ENCODE assay signal across 24 cellular contexts in genomic region chr3:150975096-150975991, GRCh38. TPM values are rescaled to one million over a fixed set of nuclear protein-coding genes. Genes with fewer than 3 reads are reported as not detected.
DNase-seq lines count a peak whose midpoint lies in the region; ATAC-seq, FAIRE-seq and TF ChIP-seq lines count a peak whose summit lies in the region.
"Had no signal": no experiment of that assay in that cellular context is flagged by ENCODE, and none has a peak within 500 bp of the region (broad histone marks: within the 10 kb centered on the region; RNA-seq: fewer than 3 reads in every experiment).

No MANE protein-coding gene starts in this region.

- H3K27ac ChIP-seq in HUES64 (ENCODE audit: low read depth, low read length) (peak overlapping the region; percentile 26), K562 (ENCODE audit: extremely low read depth, low read depth, low read length) (no peak overlapping the region)
- H3K27ac ChIP-seq: C4-2B, GM23248, RWPE1, SJCRH30 had no signal

- H3K9me3 Mint-ChIP-seq in activated CD8-positive, alpha-beta T cell treated with anti-CD3 and anti-CD28 coated beads for 36 hours, result no peaks in the 10 kb centered on the region
- no peaks in the 10 kb centered on the region for H3K9me3 Mint-ChIP-seq in activated CD8-positive, alpha-beta T cell treated with anti-CD3 and anti-CD28 coated beads, Interleukin-2, amount 10 ng/mL, durations not matched to agents 7 days and 5 days (ENCODE audit: insufficient read depth)
- H3K9me3 Mint-ChIP-seq: HFFc6, IgD-negative memory B cell had no signal

- H3K9me3 ChIP-seq in HUES64 (ENCODE audit: insufficient read depth, low read depth, low read length) (no peaks in the 10 kb centered on the region), K562 (replicated peaks; ENCODE audit: control insufficient read depth, insufficient read depth, low read depth, low read length) (no peaks in the 10 kb centered on the region)
- H3K9me3 ChIP-seq: SJCRH30 had no signal

- TF ChIP-seq CTCF in activated CD8-positive, alpha-beta T cell treated with anti-CD3 and anti-CD28 coated beads for 36 hours (IDR thresholded peaks at IDR 0.05), result no peak
- TF ChIP-seq CTCF in K562 (IDR thresholded peaks at IDR 0.05 in 2 of 3, conservative IDR thresholded peaks at IDR 0.05 in 1 of 3; ENCODE audit: insufficient read depth in 2 of 3, low read depth in 1 of 3, low read length in 3 of 3), result no peak

- TF ChIP-seq POLR2A in K562 (conservative IDR thresholded peaks at IDR 0.05), result no peak

- H3K79me2 ChIP-seq in K562 (ENCODE audit: control insufficient read depth, insufficient read depth, low read length), result no peaks in the 10 kb centered on the region

- intact Hi-C loops in activated CD8-positive, alpha-beta T cell treated with anti-CD3 and anti-CD28 coated beads for 36 hours (cut with micrococcal nuclease), result no loop called here
- intact Hi-C loops in K562 (cut with micrococcal nuclease), result no loop called here

- POLR2A ChIA-PET in activated CD8-positive, alpha-beta T cell treated with anti-CD3 and anti-CD28 coated beads for 36 hours (lab: Charles Lee), result no interaction called here
- POLR2A ChIA-PET in activated CD8-positive, alpha-beta T cell treated with anti-CD3 and anti-CD28 coated beads, Interleukin-2, amount 10 ng/mL, durations not matched to agents 7 days and 5 days (lab: Charles Lee), result no interaction called here
- POLR2A ChIA-PET in K562 (lab: Yijun Ruan, JAX), result no interaction called here

- no peaks in the 10 kb centered on the region for H4K20me1 ChIP-seq in K562 (replicated peaks; ENCODE audit: control insufficient read depth, insufficient read depth, low read length)

- no TSS peak for BruUV-seq in K562 (replicated peaks; lab: Mats Ljungman, UMichigan)

- peaks cover 3% of the 10 kb centered on the region for H3K27me3 Mint-ChIP-seq in activated CD8-positive, alpha-beta T cell treated with anti-CD3 and anti-CD28 coated beads for 36 hours
- H3K27me3 Mint-ChIP-seq in activated CD8-positive, alpha-beta T cell treated with anti-CD3 and anti-CD28 coated beads, Interleukin-2, amount 10 ng/mL, durations not matched to agents 7 days and 5 days (ENCODE audit: low read depth), result peaks cover 7% of the 10 kb centered on the region

- in situ Hi-C loops in K562 (cut with MboI), result no loop called here

- peak overlapping the region; percentile 67 for H3K27ac Mint-ChIP-seq in activated CD8-positive, alpha-beta T cell treated with anti-CD3 and anti-CD28 coated beads for 36 hours
- H3K27ac Mint-ChIP-seq in activated CD8-positive, alpha-beta T cell treated with anti-CD3 and anti-CD28 coated beads, Interleukin-2, amount 10 ng/mL, durations not matched to agents 7 days and 5 days, result no peak overlapping the region
- H3K27ac Mint-ChIP-seq: HFFc6, IgD-negative memory B cell had no signal

- no peaks in the 10 kb centered on the region for H3K36me3 ChIP-seq in HUES64 (ENCODE audit: insufficient read depth, low read length)
- no peaks in the 10 kb centered on the region for H3K36me3 ChIP-seq in K562 (ENCODE audit: control insufficient read depth, insufficient read depth, low read length)
- H3K36me3 ChIP-seq: SJCRH30 had no signal

- no peaks in the 10 kb centered on the region for H3K36me3 Mint-ChIP-seq in activated CD8-positive, alpha-beta T cell treated with anti-CD3 and anti-CD28 coated beads for 36 hours (ENCODE audit: low read depth)
- no peaks in the 10 kb centered on the region for H3K36me3 Mint-ChIP-seq in activated CD8-positive, alpha-beta T cell treated with anti-CD3 and anti-CD28 coated beads, Interleukin-2, amount 10 ng/mL, durations not matched to agents 7 days and 5 days (ENCODE audit: low read depth)
- H3K36me3 Mint-ChIP-seq: IgD-negative memory B cell had no signal

- peaks cover 10% of the 10 kb centered on the region for H3K4me1 Mint-ChIP-seq in activated CD8-positive, alpha-beta T cell treated with anti-CD3 and anti-CD28 coated beads for 36 hours (ENCODE audit: low read depth)
- H3K4me1 Mint-ChIP-seq in activated CD8-positive, alpha-beta T cell treated with anti-CD3 and anti-CD28 coated beads, Interleukin-2, amount 10 ng/mL, durations not matched to agents 7 days and 5 days (ENCODE audit: low read depth), result no peaks in the 10 kb centered on the region
- H3K4me1 Mint-ChIP-seq: IgD-negative memory B cell had no signal

- no peak overlapping the region for H3K4me3 Mint-ChIP-seq in activated CD8-positive, alpha-beta T cell treated with anti-CD3 and anti-CD28 coated beads for 36 hours
- H3K4me3 Mint-ChIP-seq in activated CD8-positive, alpha-beta T cell treated with anti-CD3 and anti-CD28 coated beads, Interleukin-2, amount 10 ng/mL, durations not matched to agents 7 days and 5 days, result no peak overlapping the region
- H3K4me3 Mint-ChIP-seq: HFFc6, IgD-negative memory B cell had no signal

- CTCF ChIA-PET in activated CD8-positive, alpha-beta T cell treated with anti-CD3 and anti-CD28 coated beads for 36 hours (lab: Charles Lee), result no interaction called here
- CTCF ChIA-PET in activated CD8-positive, alpha-beta T cell treated with anti-CD3 and anti-CD28 coated beads, Interleukin-2, amount 10 ng/mL, durations not matched to agents 7 days and 5 days (lab: Charles Lee), result no interaction called here
- CTCF ChIA-PET in K562 (lab: Yijun Ruan, JAX; ENCODE audit: low intra/inter-chr PET ratio), result no interaction called here

- H3K27me3 ChIP-seq in HUES64 (ENCODE audit: insufficient read depth, low read length) (no peaks in the 10 kb centered on the region), K562 (ENCODE audit: control insufficient read depth in 2 of 2, insufficient read depth in 2 of 2, low read length in 2 of 2) (peaks cover 8 to 23% of the 10 kb centered on the region in 2 experiments; a peak in 4 of 5 replicates)
- H3K27me3 ChIP-seq: SJCRH30 had no signal

- 70% methylated on average over 4 of the region's 7 CpGs for WGBS in HUES64
- WGBS in K562 (ENCODE audit: insufficient coverage, low coverage, missing lambda C conversion rate), result 0% methylated on average over 7 of the region's 7 CpGs

- no peak for DNase-seq in activated CD8-positive, alpha-beta T cell treated with anti-CD3 and anti-CD28 coated beads for 36 hours
- no peak for DNase-seq in activated CD8-positive, alpha-beta T cell treated with anti-CD3 and anti-CD28 coated beads, Interleukin-2, amount 10 ng/mL, durations not matched to agents 7 days and 5 days
- DNase-seq in K562 (ENCODE audit: extremely low read depth in 1 of 4, low spot score in 3 of 4) (no peak), retina (peak; percentile 40), SKM-1 treated with dmso at 0.1 percent for 144 hours (lab: John Stamatoyannopoulos, UW; ENCODE audit: unreplicated experiment) (no peak)
- DNase-seq in central memory CD4-positive, alpha-beta T cell, result no peak
- DNase-seq: GDM1, GM23248, HFFc6, NCI-H1105, NCI-H1694, NCI-H2107, NCI-H69, PC-3, SJCRH30 had no signal

- no peak for FAIRE-seq in K562 (lab: Jason Lieb, UNC)
- FAIRE-seq: GM12878 had no signal

- H3K4me1 ChIP-seq in HUES64 (ENCODE audit: insufficient read depth, low read length) (peaks cover 57% of the 10 kb centered on the region), K562 (replicated peaks in 1 of 2; ENCODE audit: control insufficient read depth in 2 of 2, insufficient read depth in 2 of 2, low read length in 2 of 2) (no peaks in the 10 kb centered on the region)
- H3K4me1 ChIP-seq: SJCRH30 had no signal

- no peaks in the 10 kb centered on the region for H3K9me1 ChIP-seq in K562 (ENCODE audit: control insufficient read depth, insufficient read depth, low read length)

- no peak overlapping the region for H3K4me3 ChIP-seq in HUES64 (ENCODE audit: low read length)
- H3K4me3 ChIP-seq in K562, result no peak overlapping the region
- H3K4me3 ChIP-seq: GM12878, GM23248, SJCRH30 had no signal

- ATAC-seq in activated CD8-positive, alpha-beta T cell treated with anti-CD3 and anti-CD28 coated beads for 36 hours, result peak; percentile 62
- no peak for ATAC-seq in activated CD8-positive, alpha-beta T cell treated with anti-CD3 and anti-CD28 coated beads, Interleukin-2, amount 10 ng/mL, durations not matched to agents 7 days and 5 days
- no peak for ATAC-seq in K562
- ATAC-seq in HG03442 (IDR thresholded peaks at IDR 0.05; ENCODE audit: unreplicated experiment), result no peak
- ATAC-seq: GM12878, PC-3 had no signal

- no peak overlapping the region for H3K4me2 ChIP-seq in K562 (ENCODE audit: insufficient read depth, low read length)

- no peak for TF ChIP-seq EP300 in K562 (IDR thresholded peaks at IDR 0.05; ENCODE audit: low read length)

- H3K9ac ChIP-seq in HUES64 (ENCODE audit: low read depth, low read length), result 0 out of 2 replicates have a peak overlapping the region, but pooled peaks have one; percentile 14
- H3K9ac ChIP-seq in K562 (ENCODE audit: insufficient read depth in 1 of 2, low read depth in 2 of 2, low read length in 2 of 2), result no peak overlapping the region
- H3K9ac ChIP-seq: GM23248 had no signal

- no peak overlapping the region for H2AFZ ChIP-seq in K562 (ENCODE audit: low read depth, low read length)
- H2AFZ ChIP-seq: GM23248 had no signal

- no peak for TF ChIP-seq RAD21 in K562 (CRISPR knock-in tag; conservative IDR thresholded peaks at IDR 0.05 in 1 of 2, IDR thresholded peaks at IDR 0.05 in 1 of 2)

TF ChIP-seq in K562, 482 proteins besides CTCF, POLR2A, EP300 and RAD21 (continues in another document):
- TF ChIP-seq ZKSCAN3 (CRISPR knock-in tag; IDR thresholded peaks at IDR 0.05) (no peak), ZC3H8 (IDR thresholded peaks at IDR 0.05) (no peak), CBX1 (IDR thresholded peaks at IDR 0.05; ENCODE audit: low read depth) (no peak)

RNA-seq across cellular contexts. Expression of gene CLRN1, which starts 2.8 kb away (rescaled TPM):
- total RNA-seq in activated CD8-positive, alpha-beta T cell treated with anti-CD3 and anti-CD28 coated beads for 36 hours, result not detected
- not detected for total RNA-seq in activated CD8-positive, alpha-beta T cell treated with anti-CD3 and anti-CD28 coated beads, Interleukin-2, amount 10 ng/mL, durations not matched to agents 7 days and 5 days
- not detected for polyA plus RNA-seq in HUES64 (2013, experiment 1 of 2)
- polyA plus RNA-seq in HUES64 (2013, experiment 2 of 2), result not detected
- total RNA-seq in K562 (2011; cell fraction: chromatin; rRNA removed; ENCODE audit: low replicate concordance), result not detected in 2 replicates
- not detected in 2 replicates for total RNA-seq in K562 (2011; cell fraction: nucleolus; rRNA removed)
- total RNA-seq in K562 (2011; cell fraction: nucleoplasm; rRNA removed), result not detected in 2 replicates
- total RNA-seq in K562 (2014; rRNA removed) (not detected in 2 replicates), K562 (2014; rRNA removed; fragmentation: Illumina TruSeq; extraction: Trizol) (not detected in 2 replicates), K562 (2015; rRNA removed; fragmentation: Illumina TruSeq; extraction: Trizol) (not detected in 2 replicates), K562 (2021) (not detected in 2 replicates)
- polyA plus RNA-seq in K562 (2011; rRNA removed) (not detected in 2 replicates), K562 (2014; fragmentation: Illumina TruSeq; extraction: Trizol) (not detected in 2 replicates), K562 (2014; fragmentation: Nextera tagmentation; extraction: Ambion mirVana) (not detected), K562 (2014; rRNA removed) (not detected in 2 replicates)
- polyA plus RNA-seq in K562 (2011; cell fraction: cytosol; rRNA removed), result not detected in 2 replicates
- polyA plus RNA-seq in K562 (2011; cell fraction: nucleus; rRNA removed), result not detected in 2 replicates
- not detected in 2 replicates for polyA plus RNA-seq in K562 (2012)
- not detected in 2 replicates for polyA minus RNA-seq in K562 (2011; rRNA and poly(A)+ RNA removed)
- not detected in 2 replicates for polyA minus RNA-seq in K562 (2011; cell fraction: cytosol; rRNA and poly(A)+ RNA removed)
- not detected in 2 replicates for polyA minus RNA-seq in K562 (2011; cell fraction: nucleus; rRNA and poly(A)+ RNA removed)
- total RNA-seq: A673, GM12878, GM23248, HFFc6, HT-29, LHCN-M2, PC-3, SJCRH30 had no signal
- polyA plus RNA-seq: GM12878, GM23248, IgD-negative memory B cell had no signal
